ENCODE assay signal across 3 cellular contexts in the genomic region with DNA sequence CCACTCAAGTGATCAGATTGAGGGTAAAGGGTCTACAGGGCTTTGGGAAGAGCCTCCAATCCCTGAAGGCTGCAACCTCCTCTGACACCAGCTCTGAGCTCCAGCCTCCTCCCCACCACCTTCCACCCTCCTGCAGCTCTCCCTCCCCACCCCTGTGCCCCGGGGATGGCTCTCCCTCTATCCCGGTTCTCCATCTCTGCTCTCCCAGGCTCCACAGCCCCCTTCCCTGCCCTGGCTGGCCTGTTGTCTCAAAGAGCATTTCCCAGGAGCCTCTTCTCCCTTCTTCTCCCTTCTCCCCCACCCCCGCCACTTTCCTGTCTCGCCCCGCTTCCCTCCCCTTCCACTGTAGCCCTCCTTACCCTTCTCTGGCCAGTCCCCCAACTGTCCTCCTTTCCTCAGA.
TF ChIP-seq lines count a peak whose summit lies in the region.

No MANE protein-coding gene starts in this region.

TF ChIP-seq in A549, 52 proteins besides CTCF, POLR2A, EP300 and RAD21 (continues in another document):
- TF ChIP-seq, protein P1, sequence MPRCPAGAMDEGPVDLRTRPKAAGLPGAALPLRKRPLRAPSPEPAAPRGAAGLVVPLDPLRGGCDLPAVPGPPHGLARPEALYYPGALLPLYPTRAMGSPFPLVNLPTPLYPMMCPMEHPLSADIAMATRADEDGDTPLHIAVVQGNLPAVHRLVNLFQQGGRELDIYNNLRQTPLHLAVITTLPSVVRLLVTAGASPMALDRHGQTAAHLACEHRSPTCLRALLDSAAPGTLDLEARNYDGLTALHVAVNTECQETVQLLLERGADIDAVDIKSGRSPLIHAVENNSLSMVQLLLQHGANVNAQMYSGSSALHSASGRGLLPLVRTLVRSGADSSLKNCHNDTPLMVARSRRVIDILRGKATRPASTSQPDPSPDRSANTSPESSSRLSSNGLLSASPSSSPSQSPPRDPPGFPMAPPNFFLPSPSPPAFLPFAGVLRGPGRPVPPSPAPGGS (IDR thresholded peaks at IDR 0.05), result no peak
- TF ChIP-seq, protein P2, sequence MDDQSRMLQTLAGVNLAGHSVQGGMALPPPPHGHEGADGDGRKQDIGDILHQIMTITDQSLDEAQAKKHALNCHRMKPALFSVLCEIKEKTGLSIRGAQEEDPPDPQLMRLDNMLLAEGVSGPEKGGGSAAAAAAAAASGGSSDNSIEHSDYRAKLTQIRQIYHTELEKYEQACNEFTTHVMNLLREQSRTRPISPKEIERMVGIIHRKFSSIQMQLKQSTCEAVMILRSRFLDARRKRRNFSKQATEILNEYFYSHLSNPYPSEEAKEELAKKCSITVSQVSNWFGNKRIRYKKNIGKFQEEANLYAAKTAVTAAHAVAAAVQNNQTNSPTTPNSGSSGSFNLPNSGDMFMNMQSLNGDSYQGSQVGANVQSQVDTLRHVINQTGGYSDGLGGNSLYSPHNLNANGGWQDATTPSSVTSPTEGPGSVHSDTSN (IDR thresholded peaks at IDR 0.05), result no peak
- TF ChIP-seq HOXA7 (CRISPR knock-in tag; IDR thresholded peaks at IDR 0.05), result no peak
- TF ChIP-seq MAZ (IDR thresholded peaks at IDR 0.05; ENCODE audit: borderline replicate concordance, low read depth, low read length), result no peak
- TF ChIP-seq CHD4 (IDR thresholded peaks at IDR 0.05; ENCODE audit: borderline replicate concordance), result no peak
- TF ChIP-seq, protein P3, sequence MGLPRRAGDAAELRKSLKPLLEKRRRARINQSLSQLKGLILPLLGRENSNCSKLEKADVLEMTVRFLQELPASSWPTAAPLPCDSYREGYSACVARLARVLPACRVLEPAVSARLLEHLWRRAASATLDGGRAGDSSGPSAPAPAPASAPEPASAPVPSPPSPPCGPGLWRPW (IDR thresholded peaks at IDR 0.05), result no peak
- TF ChIP-seq JUNB (IDR thresholded peaks at IDR 0.05), result no peak
- TF ChIP-seq, protein P4, sequence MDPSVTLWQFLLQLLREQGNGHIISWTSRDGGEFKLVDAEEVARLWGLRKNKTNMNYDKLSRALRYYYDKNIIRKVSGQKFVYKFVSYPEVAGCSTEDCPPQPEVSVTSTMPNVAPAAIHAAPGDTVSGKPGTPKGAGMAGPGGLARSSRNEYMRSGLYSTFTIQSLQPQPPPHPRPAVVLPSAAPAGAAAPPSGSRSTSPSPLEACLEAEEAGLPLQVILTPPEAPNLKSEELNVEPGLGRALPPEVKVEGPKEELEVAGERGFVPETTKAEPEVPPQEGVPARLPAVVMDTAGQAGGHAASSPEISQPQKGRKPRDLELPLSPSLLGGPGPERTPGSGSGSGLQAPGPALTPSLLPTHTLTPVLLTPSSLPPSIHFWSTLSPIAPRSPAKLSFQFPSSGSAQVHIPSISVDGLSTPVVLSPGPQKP (IDR thresholded peaks at IDR 0.05; ENCODE audit: low read depth, low read length), result no peak
- TF ChIP-seq HEYL (CRISPR knock-in tag; IDR thresholded peaks at IDR 0.05), result no peak
- TF ChIP-seq, protein P5, sequence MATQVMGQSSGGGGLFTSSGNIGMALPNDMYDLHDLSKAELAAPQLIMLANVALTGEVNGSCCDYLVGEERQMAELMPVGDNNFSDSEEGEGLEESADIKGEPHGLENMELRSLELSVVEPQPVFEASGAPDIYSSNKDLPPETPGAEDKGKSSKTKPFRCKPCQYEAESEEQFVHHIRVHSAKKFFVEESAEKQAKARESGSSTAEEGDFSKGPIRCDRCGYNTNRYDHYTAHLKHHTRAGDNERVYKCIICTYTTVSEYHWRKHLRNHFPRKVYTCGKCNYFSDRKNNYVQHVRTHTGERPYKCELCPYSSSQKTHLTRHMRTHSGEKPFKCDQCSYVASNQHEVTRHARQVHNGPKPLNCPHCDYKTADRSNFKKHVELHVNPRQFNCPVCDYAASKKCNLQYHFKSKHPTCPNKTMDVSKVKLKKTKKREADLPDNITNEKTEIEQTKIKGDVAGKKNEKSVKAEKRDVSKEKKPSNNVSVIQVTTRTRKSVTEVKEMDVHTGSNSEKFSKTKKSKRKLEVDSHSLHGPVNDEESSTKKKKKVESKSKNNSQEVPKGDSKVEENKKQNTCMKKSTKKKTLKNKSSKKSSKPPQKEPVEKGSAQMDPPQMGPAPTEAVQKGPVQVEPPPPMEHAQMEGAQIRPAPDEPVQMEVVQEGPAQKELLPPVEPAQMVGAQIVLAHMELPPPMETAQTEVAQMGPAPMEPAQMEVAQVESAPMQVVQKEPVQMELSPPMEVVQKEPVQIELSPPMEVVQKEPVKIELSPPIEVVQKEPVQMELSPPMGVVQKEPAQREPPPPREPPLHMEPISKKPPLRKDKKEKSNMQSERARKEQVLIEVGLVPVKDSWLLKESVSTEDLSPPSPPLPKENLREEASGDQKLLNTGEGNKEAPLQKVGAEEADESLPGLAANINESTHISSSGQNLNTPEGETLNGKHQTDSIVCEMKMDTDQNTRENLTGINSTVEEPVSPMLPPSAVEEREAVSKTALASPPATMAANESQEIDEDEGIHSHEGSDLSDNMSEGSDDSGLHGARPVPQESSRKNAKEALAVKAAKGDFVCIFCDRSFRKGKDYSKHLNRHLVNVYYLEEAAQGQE (IDR thresholded peaks at IDR 0.05), result no peak

TF ChIP-seq in HEK293, 187 proteins besides CTCF, POLR2A, EP300 and RAD21:
- no peak for TF ChIP-seq ZNF596 (tag by site-specific recombination; IDR thresholded peaks at IDR 0.05)
- TF ChIP-seq, protein P6, sequence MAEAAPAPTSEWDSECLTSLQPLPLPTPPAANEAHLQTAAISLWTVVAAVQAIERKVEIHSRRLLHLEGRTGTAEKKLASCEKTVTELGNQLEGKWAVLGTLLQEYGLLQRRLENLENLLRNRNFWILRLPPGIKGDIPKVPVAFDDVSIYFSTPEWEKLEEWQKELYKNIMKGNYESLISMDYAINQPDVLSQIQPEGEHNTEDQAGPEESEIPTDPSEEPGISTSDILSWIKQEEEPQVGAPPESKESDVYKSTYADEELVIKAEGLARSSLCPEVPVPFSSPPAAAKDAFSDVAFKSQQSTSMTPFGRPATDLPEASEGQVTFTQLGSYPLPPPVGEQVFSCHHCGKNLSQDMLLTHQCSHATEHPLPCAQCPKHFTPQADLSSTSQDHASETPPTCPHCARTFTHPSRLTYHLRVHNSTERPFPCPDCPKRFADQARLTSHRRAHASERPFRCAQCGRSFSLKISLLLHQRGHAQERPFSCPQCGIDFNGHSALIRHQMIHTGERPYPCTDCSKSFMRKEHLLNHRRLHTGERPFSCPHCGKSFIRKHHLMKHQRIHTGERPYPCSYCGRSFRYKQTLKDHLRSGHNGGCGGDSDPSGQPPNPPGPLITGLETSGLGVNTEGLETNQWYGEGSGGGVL (tag by site-specific recombination; IDR thresholded peaks at IDR 0.05), result peak; percentile 45; the same call in 1 of the 2 replicates

TF ChIP-seq in H1, 55 proteins besides CTCF, POLR2A, EP300 and RAD21:
- no peak for TF ChIP-seq POU5F1 (IDR thresholded peaks at IDR 0.05; ENCODE audit: low read depth, low read length)
- no peak for TF ChIP-seq FOSL1 (IDR thresholded peaks at IDR 0.05; ENCODE audit: insufficient read depth, low read depth, low read length)
- TF ChIP-seq RXRA (IDR thresholded peaks at IDR 0.05; ENCODE audit: insufficient read depth, low read depth, low read length), result no peak
- TF ChIP-seq CHD2 (IDR thresholded peaks at IDR 0.05; ENCODE audit: low read length), result no peak
- no peak for TF ChIP-seq KDM5A (IDR thresholded peaks at IDR 0.05; ENCODE audit: low read length)
- TF ChIP-seq HDAC2 (IDR thresholded peaks at IDR 0.05; ENCODE audit: borderline replicate concordance in 1 of 2, low read depth in 2 of 2, low read length in 2 of 2), result no peak
- no peak for TF ChIP-seq TBP (IDR thresholded peaks at IDR 0.05; ENCODE audit: low read depth, low read length)
- no peak for TF ChIP-seq NRF1 (IDR thresholded peaks at IDR 0.05; ENCODE audit: low read depth, low read length)
- no peak for TF ChIP-seq SIX5 (IDR thresholded peaks at IDR 0.05; ENCODE audit: low read depth, low read length)
- TF ChIP-seq, protein P7, sequence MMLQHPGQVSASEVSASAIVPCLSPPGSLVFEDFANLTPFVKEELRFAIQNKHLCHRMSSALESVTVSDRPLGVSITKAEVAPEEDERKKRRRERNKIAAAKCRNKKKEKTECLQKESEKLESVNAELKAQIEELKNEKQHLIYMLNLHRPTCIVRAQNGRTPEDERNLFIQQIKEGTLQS (IDR thresholded peaks at IDR 0.05; ENCODE audit: insufficient read depth, low read depth, low read length), result no peak
- no peak for TF ChIP-seq CBX5 (IDR thresholded peaks at IDR 0.05; ENCODE audit: low read depth, low read length)
- TF ChIP-seq TAF1 (IDR thresholded peaks at IDR 0.05; ENCODE audit: low read depth, low read length), result no peak
